ENCODE assay signal across 20 cellular contexts in the genomic region with DNA sequence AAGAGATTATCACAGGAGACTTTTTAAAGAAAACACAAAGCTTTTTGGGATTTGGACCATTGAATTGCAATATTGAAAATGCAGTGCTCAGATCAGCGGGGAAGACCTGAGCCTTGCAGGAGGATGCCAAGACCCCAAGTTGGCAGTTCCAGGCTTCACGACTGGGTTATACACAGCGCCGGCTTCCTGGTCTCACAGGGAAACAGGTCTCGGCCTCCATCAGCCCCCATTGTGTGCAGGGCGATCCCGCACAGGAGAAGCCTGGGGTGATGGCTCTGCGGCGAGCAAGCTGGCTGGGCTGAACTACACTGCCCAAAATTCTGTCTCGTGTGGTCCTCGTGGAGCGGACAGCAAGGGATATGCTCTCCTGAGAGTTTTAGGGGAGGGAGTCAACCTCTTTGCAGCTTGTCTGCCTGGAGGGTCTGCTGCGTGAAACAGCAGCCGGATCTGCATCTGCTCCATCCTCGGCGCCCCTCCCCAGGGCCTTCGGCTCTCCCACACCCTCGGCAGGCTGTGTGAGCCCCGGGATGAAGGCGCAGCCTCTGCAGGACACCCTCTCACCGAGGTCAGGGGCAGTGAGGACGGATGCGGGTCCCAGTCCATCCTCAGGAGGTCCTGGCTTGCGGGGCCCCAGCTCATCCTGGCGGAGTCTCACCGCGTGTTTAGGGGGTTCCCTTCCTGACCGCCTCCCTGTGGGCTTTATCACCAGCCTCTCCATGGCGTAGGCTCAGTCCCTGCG.
DNase-seq lines count a peak whose midpoint lies in the region; ATAC-seq and TF ChIP-seq lines count a peak whose summit lies in the region.
"Had no signal": no experiment of that assay in that cellular context is flagged by ENCODE, and none has a peak within 500 bp of the region (broad histone marks: within the 10 kb centered on the region; RNA-seq: fewer than 3 reads in every experiment).

No MANE protein-coding gene starts in this region.

- H3K9me3 ChIP-seq in upper lobe of right lung: no peaks in the 10 kb centered on the region
- H3K9me3 ChIP-seq: BLaER1, Peyer's patch had no signal

- peak; percentile 19 for DNase-seq in activated effector memory CD4-positive, alpha-beta T cell treated with anti-CD3 and anti-CD28 coated beads, Interleukin-2, amount 50 U/mL, for 16 hours
- DNase-seq in activated effector memory CD4-positive, alpha-beta T cell treated with Interleukin-2 at 50 U/mL for 16 hours: no peak
- DNase-seq in activated CD8-positive, alpha-beta memory T cell treated with anti-CD3 and anti-CD28 coated beads, Interleukin-2, amount 50 U/mL, for 48 hours: peak; percentile 40
- DNase-seq in osteocyte (ENCODE audit: extremely low spot score, unreplicated experiment): peak; percentile 81
- no peak for DNase-seq in upper lobe of right lung
- no peak for DNase-seq in activated naive CD4-positive, alpha-beta T cell treated with anti-CD3 and anti-CD28 coated beads, Interleukin-2, amount 10 ng/mL, durations not matched to agents 7 days and 5 days
- DNase-seq in natural killer cell: no peak
- DNase-seq: CD8-positive, alpha-beta memory T cell; DND-41; GM23248; KG1; NCI-H146; NCI-H2081 treated with DMSO at 0.1 percent for 48 hours; NCI-H2227 treated with DMSO at 0.1 percent for 48 hours; NCI-H524; Peyer's patch; Right ventricle myocardium superior had no signal

- no peak for TF ChIP-seq CTCF in osteocyte (IDR thresholded peaks at IDR 0.05)
- no peak for TF ChIP-seq CTCF in upper lobe of right lung (IDR thresholded peaks at IDR 0.05)
- no peak for TF ChIP-seq CTCF in natural killer cell (IDR thresholded peaks at IDR 0.05)

- no peaks in the 10 kb centered on the region for H3K36me3 Mint-ChIP-seq in osteocyte (ENCODE audit: unreplicated experiment)
- H3K36me3 Mint-ChIP-seq in activated naive CD4-positive, alpha-beta T cell treated with anti-CD3 and anti-CD28 coated beads, Interleukin-2, amount 10 ng/mL, durations not matched to agents 7 days and 5 days: no peaks in the 10 kb centered on the region
- no peaks in the 10 kb centered on the region for H3K36me3 Mint-ChIP-seq in natural killer cell
- H3K36me3 Mint-ChIP-seq: CD8-positive, alpha-beta memory T cell had no signal

- ATAC-seq in upper lobe of right lung (peak; percentile 7), GM21423 (IDR thresholded peaks at IDR 0.05; ENCODE audit: unreplicated experiment) (no peak), natural killer cell (no peak)
- ATAC-seq: HCT116 had no signal

- no peak overlapping the region for H3K4me3 Mint-ChIP-seq in osteocyte (ENCODE audit: unreplicated experiment)
- no peak overlapping the region for H3K4me3 Mint-ChIP-seq in activated naive CD4-positive, alpha-beta T cell treated with anti-CD3 and anti-CD28 coated beads, Interleukin-2, amount 10 ng/mL, durations not matched to agents 7 days and 5 days
- no peak overlapping the region for H3K4me3 Mint-ChIP-seq in natural killer cell
- H3K4me3 Mint-ChIP-seq: CD8-positive, alpha-beta memory T cell had no signal

- H3K27me3 Mint-ChIP-seq in osteocyte (ENCODE audit: unreplicated experiment): peaks cover 2% of the 10 kb centered on the region
- peaks cover 8% of the 10 kb centered on the region for H3K27me3 Mint-ChIP-seq in activated naive CD4-positive, alpha-beta T cell treated with anti-CD3 and anti-CD28 coated beads, Interleukin-2, amount 10 ng/mL, durations not matched to agents 7 days and 5 days
- H3K27me3 Mint-ChIP-seq in natural killer cell (ENCODE audit: low read depth in 2 of 2): peaks cover 0 to 7% of the 10 kb centered on the region in 2 donors

- H3K27me3 ChIP-seq in upper lobe of right lung: no peaks in the 10 kb centered on the region
- H3K27me3 ChIP-seq: BLaER1, Peyer's patch had no signal

- no peak overlapping the region for H3K27ac Mint-ChIP-seq in osteocyte (ENCODE audit: unreplicated experiment)
- H3K27ac Mint-ChIP-seq in activated naive CD4-positive, alpha-beta T cell treated with anti-CD3 and anti-CD28 coated beads, Interleukin-2, amount 10 ng/mL, durations not matched to agents 7 days and 5 days: no peak overlapping the region
- no peak overlapping the region for H3K27ac Mint-ChIP-seq in natural killer cell
- H3K27ac Mint-ChIP-seq: CD8-positive, alpha-beta memory T cell had no signal

- H3K9me3 Mint-ChIP-seq in osteocyte (ENCODE audit: unreplicated experiment) (no peaks in the 10 kb centered on the region), natural killer cell (no peaks in the 10 kb centered on the region)
- H3K9me3 Mint-ChIP-seq in activated naive CD4-positive, alpha-beta T cell treated with anti-CD3 and anti-CD28 coated beads, Interleukin-2, amount 10 ng/mL, durations not matched to agents 7 days and 5 days: no peaks in the 10 kb centered on the region
- H3K9me3 Mint-ChIP-seq: CD8-positive, alpha-beta memory T cell had no signal

- intact Hi-C loops in upper lobe of right lung (cut with DNase I) (no loop called here), natural killer cell (cut with micrococcal nuclease) (loop anchor here (10.0 kb wide), 1 partner anchor 1077 kb away; no protein-coding TSS in a partner anchor)

- no peaks in the 10 kb centered on the region for H3K36me3 ChIP-seq in upper lobe of right lung
- H3K36me3 ChIP-seq: BLaER1, Peyer's patch had no signal

- no peaks in the 10 kb centered on the region for H3K4me1 Mint-ChIP-seq in osteocyte (ENCODE audit: unreplicated experiment)
- no peaks in the 10 kb centered on the region for H3K4me1 Mint-ChIP-seq in activated naive CD4-positive, alpha-beta T cell treated with anti-CD3 and anti-CD28 coated beads, Interleukin-2, amount 10 ng/mL, durations not matched to agents 7 days and 5 days
- H3K4me1 Mint-ChIP-seq in natural killer cell: no peaks in the 10 kb centered on the region
- H3K4me1 Mint-ChIP-seq: CD8-positive, alpha-beta memory T cell had no signal

- no peak overlapping the region for H3K27ac ChIP-seq in upper lobe of right lung
- H3K27ac ChIP-seq: BLaER1, GM23248, Peyer's patch had no signal

- H3K4me1 ChIP-seq in upper lobe of right lung: no peaks in the 10 kb centered on the region
- H3K4me1 ChIP-seq: BLaER1, Peyer's patch had no signal

- CTCF ChIA-PET in activated naive CD4-positive, alpha-beta T cell treated with anti-CD3 and anti-CD28 coated beads, Interleukin-2, amount 10 ng/mL, durations not matched to agents 7 days and 5 days (lab: Charles Lee): no interaction called here

- H3K4me3 ChIP-seq in upper lobe of right lung: no peak overlapping the region
- H3K4me3 ChIP-seq: BLaER1, GM23248, Peyer's patch had no signal

Comparison
In these comparisons a context has a peak if more than half of its experiments do, and no peak if none do; other contexts are left out.
1. DNase-seq: peak in activated effector memory CD4-positive, alpha-beta T cell treated with anti-CD3 and anti-CD28 coated beads, Interleukin-2, amount 50 U/mL, for 16 hours (single experiment), activated CD8-positive, alpha-beta memory T cell treated with anti-CD3 and anti-CD28 coated beads, Interleukin-2, amount 50 U/mL, for 48 hours (single experiment) and osteocyte (single experiment); none in activated effector memory CD4-positive, alpha-beta T cell treated with Interleukin-2 at 50 U/mL for 16 hours (single experiment), upper lobe of right lung (single experiment), activated naive CD4-positive, alpha-beta T cell treated with anti-CD3 and anti-CD28 coated beads, Interleukin-2, amount 10 ng/mL, durations not matched to agents 7 days and 5 days (single experiment) and natural killer cell (single experiment).